Comparison of ENCODE assay signal across 34 cellular contexts in genomic region chr1:196902344-196902743, GRCh38. TPM values are rescaled to one million over a fixed set of nuclear protein-coding genes. Genes with fewer than 3 reads are reported as not detected.
DNase-seq lines count a peak whose midpoint lies in the region; ATAC-seq, FAIRE-seq and TF ChIP-seq lines count a peak whose summit lies in the region.
"Had no signal": no experiment of that assay in that cellular context is flagged by ENCODE, and none has a peak within 500 bp of the region (broad histone marks: within the 10 kb centered on the region; RNA-seq: fewer than 3 reads in every experiment).

No MANE protein-coding gene starts in this region.

- H3K79me2 ChIP-seq in GM12878 (ENCODE audit: control insufficient read depth, insufficient read depth, low read length) (no peaks in the 10 kb centered on the region), neural progenitor cell (ENCODE audit: low read depth) (no peaks in the 10 kb centered on the region)
- H3K79me2 ChIP-seq: parathyroid adenoma had no signal

- no peaks in the 10 kb centered on the region for H4K20me1 ChIP-seq in GM12878 (ENCODE audit: control insufficient read depth, insufficient read depth)
- H4K20me1 ChIP-seq in neural progenitor cell (ENCODE audit: low read depth) = no peaks in the 10 kb centered on the region

- no peaks in the 10 kb centered on the region for H3K4me1 Mint-ChIP-seq in HFFc6 (ENCODE audit: low read depth)
- H3K4me1 Mint-ChIP-seq in neural progenitor cell = no peaks in the 10 kb centered on the region
- H3K4me1 Mint-ChIP-seq: CD4-positive, CD25-positive, alpha-beta regulatory T cell; IgD-negative memory B cell; stimulated activated naive B cell treated with anti-CD40 and anti-IgM and Interleukin-4, amounts not matched to agents 10 μg/mL and 1 μg/mL and 100 μg/mL, for 72 hours had no signal

- SMC1A ChIA-PET in GM12878 (lab: Charles Lee; ENCODE audit: uncharacterized antibody, unreplicated experiment) = no interaction called here

- TF ChIP-seq RAD21 in GM12878 (IDR thresholded peaks at IDR 0.05; ENCODE audit: insufficient read depth, low read depth, low read length) = no peak

- RAD21 ChIA-PET in GM12878 (lab: Charles Lee; ENCODE audit: unreplicated experiment) = no interaction called here

- H3K36me3 Mint-ChIP-seq in HFFc6 (ENCODE audit: low read depth) (no peaks in the 10 kb centered on the region), neural progenitor cell (no peaks in the 10 kb centered on the region)
- H3K36me3 Mint-ChIP-seq: activated naive CD4-positive, alpha-beta T cell treated with anti-CD3 and anti-CD28 coated beads, Interleukin-2, amount 50 U/mL, for 72 hours; CD4-positive, CD25-positive, alpha-beta regulatory T cell; IgD-negative memory B cell; stimulated activated naive B cell treated with anti-CD40 and anti-IgM and Interleukin-4, amounts not matched to agents 10 μg/mL and 1 μg/mL and 100 μg/mL, for 72 hours had no signal

- H3K4me2 ChIP-seq in GM12878 (ENCODE audit: control insufficient read depth, insufficient read depth) (no peak overlapping the region), neural progenitor cell (no peak overlapping the region)

- no peak for FAIRE-seq in GM12878 (lab: Jason Lieb, UNC)
- FAIRE-seq: GM12891 had no signal

- H3K27ac Mint-ChIP-seq in HFFc6 = no peak overlapping the region
- no peak overlapping the region for H3K27ac Mint-ChIP-seq in neural progenitor cell
- H3K27ac Mint-ChIP-seq: activated naive CD4-positive, alpha-beta T cell treated with anti-CD3 and anti-CD28 coated beads, Interleukin-2, amount 50 U/mL, for 72 hours; CD4-positive, CD25-positive, alpha-beta regulatory T cell; stimulated activated naive B cell treated with anti-CD40 and anti-IgM and Interleukin-4, amounts not matched to agents 10 μg/mL and 1 μg/mL and 100 μg/mL, for 72 hours had no signal

- H3K27ac ChIP-seq in GM12878 (ENCODE audit: control insufficient read depth, insufficient read depth) (no peak overlapping the region), neural progenitor cell (no peak overlapping the region), upper lobe of right lung (no peak overlapping the region)
- H3K27ac ChIP-seq: brain microvascular endothelial cell, gastroesophageal sphincter, parathyroid adenoma, skin epidermis, VCaP had no signal

- H3K27me3 ChIP-seq in GM12878 (replicated peaks in 1 of 2; ENCODE audit: control insufficient read depth in 2 of 2, insufficient read depth in 2 of 2, low read length in 1 of 2) (0 out of 4 replicates have a peak, but pooled peaks cover 0 to under 1% of the 10 kb centered on the region in 2 experiments), neural progenitor cell (no peaks in the 10 kb centered on the region), upper lobe of right lung (peaks cover 5% of the 10 kb centered on the region)
- H3K27me3 ChIP-seq: brain microvascular endothelial cell had no signal

- DNase-seq in DMS 273 (lab: John Stamatoyannopoulos, UW; ENCODE audit: unreplicated experiment) (peak; percentile 22), DMS 273 treated with DMSO at 0.1 percent for 48 hours (lab: John Stamatoyannopoulos, UW) (no peak), HFFc6 (no peak), GM12878 (ENCODE audit: low read depth, low spot score) (no peak), neural progenitor cell (ENCODE audit: low spot score) (no peak), NCI-H510A treated with DMSO at 0.1 percent for 48 hours (lab: John Stamatoyannopoulos, UW) (no peak), upper lobe of right lung (no peak)
- DNase-seq: 8988T; activated CD4-positive, alpha-beta T cell treated with anti-CD3 and anti-CD28 coated beads for 48 hours; activated effector memory CD4-positive, alpha-beta T cell treated with Interleukin-2 at 50 U/mL for 16 hours; amygdala; brain microvascular endothelial cell; CD4-positive, CD25-positive, alpha-beta regulatory T cell; cerebellar nuclear complex; H7; hippocampal formation; NCI-H1092; NCI-H1694; NCI-H524 treated with DMSO at 0.1 percent for 48 hours; Right ventricle myocardium superior; stimulated activated naive B cell treated with anti-CD40 and anti-IgM and Interleukin-4, amounts not matched to agents 10 μg/mL and 1 μg/mL and 100 μg/mL, for 72 hours; substantia nigra had no signal

- no peak overlapping the region for H3K9ac ChIP-seq in GM12878 (ENCODE audit: control insufficient read depth, insufficient read depth, low read length)
- no peak overlapping the region for H3K9ac ChIP-seq in neural progenitor cell
- H3K9ac ChIP-seq: parathyroid adenoma had no signal

- H3K9me3 ChIP-seq in GM12878 (replicated peaks; ENCODE audit: control insufficient read depth, insufficient read depth, low read length) (no peaks in the 10 kb centered on the region), neural progenitor cell (ENCODE audit: low read depth) (no peaks in the 10 kb centered on the region), upper lobe of right lung (no peaks in the 10 kb centered on the region)
- H3K9me3 ChIP-seq: gastroesophageal sphincter had no signal

- CTCF ChIA-PET in GM12878 (lab: Yijun Ruan, JAX) = no interaction called here

- intact Hi-C loops in GM12878 (cut with micrococcal nuclease; ENCODE audit: unreplicated experiment) (no loop called here), upper lobe of right lung (cut with DNase I) (no loop called here)

- ATAC-seq in GM12878 (peak; percentile 31; the same call in 1 of the 3 replicates), HG03097 (IDR thresholded peaks at IDR 0.05; ENCODE audit: low FRiP score, unreplicated experiment) (no peak), upper lobe of right lung (no peak)
- ATAC-seq: activated naive CD4-positive, alpha-beta T cell treated with anti-CD3 and anti-CD28 coated beads, Interleukin-2, amount 50 U/mL, for 72 hours; gastroesophageal sphincter; stimulated activated naive B cell treated with anti-CD40 and anti-IgM and Interleukin-4, amounts not matched to agents 10 μg/mL and 1 μg/mL and 100 μg/mL, for 72 hours had no signal

- H3K27me3 Mint-ChIP-seq in HFFc6 (ENCODE audit: insufficient read depth) = peaks cover 2% of the 10 kb centered on the region
- H3K27me3 Mint-ChIP-seq in neural progenitor cell (ENCODE audit: insufficient read depth, low read depth) = no peaks in the 10 kb centered on the region

- no peaks in the 10 kb centered on the region for H3F3A ChIP-seq in neural progenitor cell (ENCODE audit: low read depth)

- H3K9me3 Mint-ChIP-seq in HFFc6 (no peaks in the 10 kb centered on the region), neural progenitor cell (no peaks in the 10 kb centered on the region)
- H3K9me3 Mint-ChIP-seq: activated naive CD4-positive, alpha-beta T cell treated with anti-CD3 and anti-CD28 coated beads, Interleukin-2, amount 50 U/mL, for 72 hours had no signal

- H3K36me3 ChIP-seq in GM12878 (ENCODE audit: control insufficient read depth in 2 of 2, insufficient read depth in 2 of 2, low read length in 1 of 2) (no peaks in the 10 kb centered on the region), neural progenitor cell (no peaks in the 10 kb centered on the region), upper lobe of right lung (no peaks in the 10 kb centered on the region)
- H3K36me3 ChIP-seq: brain microvascular endothelial cell, gastroesophageal sphincter had no signal

- no TSS peak for BruUV-seq in GM12878 (replicated peaks; lab: Mats Ljungman, UMichigan)

- 30% methylated on average over 2 of the region's 2 CpGs for WGBS in GM12878 (ENCODE audit: insufficient coverage, insufficient replicate concordance, low lambda C conversion rate, missing lambda C conversion rate)

- H2AFZ ChIP-seq in GM12878 (ENCODE audit: control insufficient read depth, low read depth, low read length) (no peak overlapping the region), neural progenitor cell (replicated peaks) (no peak overlapping the region)
- H2AFZ ChIP-seq: parathyroid adenoma had no signal

- H3K4me3 Mint-ChIP-seq in HFFc6 (no peak overlapping the region), neural progenitor cell (no peak overlapping the region)
- H3K4me3 Mint-ChIP-seq: CD4-positive, CD25-positive, alpha-beta regulatory T cell; IgD-negative memory B cell; stimulated activated naive B cell treated with anti-CD40 and anti-IgM and Interleukin-4, amounts not matched to agents 10 μg/mL and 1 μg/mL and 100 μg/mL, for 72 hours had no signal

- H3K4me1 ChIP-seq in GM12878 (ENCODE audit: control insufficient read depth, insufficient read depth, low read length) (no peaks in the 10 kb centered on the region), neural progenitor cell (no peaks in the 10 kb centered on the region), upper lobe of right lung (no peaks in the 10 kb centered on the region)
- H3K4me1 ChIP-seq: gastroesophageal sphincter, parathyroid adenoma had no signal

- no peak for TF ChIP-seq POLR2A in GM12878 (IDR thresholded peaks at IDR 0.05; ENCODE audit: low read depth, low read length)

- no peak for TF ChIP-seq EP300 in GM12878 (IDR thresholded peaks at IDR 0.05; ENCODE audit: borderline replicate concordance in 1 of 2, control insufficient read depth in 1 of 2, low read depth in 2 of 2, low read length in 2 of 2)

- TF ChIP-seq CTCF in HFFc6 (IDR thresholded peaks at IDR 0.05) = peak; percentile 31
- no peak for TF ChIP-seq CTCF in GM12878 (IDR thresholded peaks at IDR 0.05 in 2 of 3, conservative IDR thresholded peaks at IDR 0.05 in 1 of 3; ENCODE audit: control insufficient read depth in 2 of 3, extremely low read depth in 1 of 3, insufficient read depth in 1 of 3, low read depth in 3 of 3, low read length in 3 of 3)
- TF ChIP-seq CTCF in neural progenitor cell (IDR thresholded peaks at IDR 0.05) = peak; percentile 19
- no peak for TF ChIP-seq CTCF in upper lobe of right lung (IDR thresholded peaks at IDR 0.05)

- H3K4me3 ChIP-seq in GM12878 (no peak overlapping the region), neural progenitor cell (no peak overlapping the region), upper lobe of right lung (no peak overlapping the region)
- H3K4me3 ChIP-seq: gastroesophageal sphincter, skin epidermis had no signal

- POLR2A ChIA-PET in GM12878 (lab: Charles Lee) = no interaction called here

- in situ Hi-C loops in GM12878 (cut with MboI) = no loop called here

RNA-seq across cellular contexts. Expression of gene CFHR4, which starts 14.5 kb away (rescaled TPM):
- total RNA-seq in HFFc6 (2021; fragmentation: NEBNext Ultra II Directional; extraction: Animal tissue kit (Norgen Biotek cat#: 25700)) = not detected
- total RNA-seq in GM12878 (2013; cell fraction: nucleolus; rRNA removed) = not detected in 2 replicates
- total RNA-seq in GM12878 (2014; rRNA removed) (not detected in 2 replicates), GM12878 (2014; rRNA removed; fragmentation: Illumina TruSeq; extraction: Trizol) (not detected in 2 replicates), GM12878 (2021) (not detected in 2 replicates), neural progenitor cell (ENCODE audit: low replicate concordance) (not detected in 2 replicates), upper lobe of right lung (not detected)
- not detected for polyA plus RNA-seq in GM12878 (2011; ENCODE audit: low read depth)
- polyA plus RNA-seq in GM12878 (2011; rRNA removed) (not detected in 2 replicates), GM12878 (2014; fragmentation: Illumina TruSeq; extraction: Trizol) (not detected in 2 replicates), GM12878 (2014; fragmentation: Nextera tagmentation; extraction: Ambion mirVana) (not detected), GM12878 (2014; rRNA removed) (not detected in 2 replicates), GM12878 (2016; fragmentation: Nextera tagmentation; extraction: Ambion mirVana) (not detected)
- not detected in 2 replicates for polyA plus RNA-seq in GM12878 (2011; cell fraction: cytosol; rRNA removed)
- not detected in 2 replicates for polyA plus RNA-seq in GM12878 (2011; cell fraction: nucleus; rRNA removed)
- polyA plus RNA-seq in GM12878 (2012) = not detected in 2 replicates
- polyA minus RNA-seq in GM12878 (2011; rRNA and poly(A)+ RNA removed) = not detected in 2 replicates
- polyA minus RNA-seq in GM12878 (2011; cell fraction: cytosol; rRNA and poly(A)+ RNA removed) = not detected in 2 replicates
- not detected in 2 replicates for polyA minus RNA-seq in GM12878 (2011; cell fraction: nucleus; rRNA and poly(A)+ RNA removed)
- total RNA-seq: activated CD8-positive, alpha-beta memory T cell treated with anti-CD3 and anti-CD28 coated beads for 36 hours; activated naive CD4-positive, alpha-beta T cell treated with anti-CD3 and anti-CD28 coated beads, Interleukin-2, amount 50 U/mL, for 72 hours; CD4-positive, CD25-positive, alpha-beta regulatory T cell; gastroesophageal sphincter; H7; HT-29; Right ventricle myocardium superior; ureter had no signal
- polyA plus RNA-seq: CD4-positive, CD25-positive, alpha-beta regulatory T cell; IgD-negative memory B cell; neural cell had no signal

RNA-seq across cellular contexts. Expression of gene CFHR2, which starts 41.2 kb away (rescaled TPM):
- not detected for total RNA-seq in HFFc6 (2021; fragmentation: NEBNext Ultra II Directional; extraction: Animal tissue kit (Norgen Biotek cat#: 25700))
- total RNA-seq in GM12878 (2013; cell fraction: nucleolus; rRNA removed) = not detected in 2 replicates
- total RNA-seq in GM12878 (2014; rRNA removed) (not detected in 2 replicates), GM12878 (2014; rRNA removed; fragmentation: Illumina TruSeq; extraction: Trizol) (not detected in 2 replicates), GM12878 (2021) (not detected in 2 replicates), neural progenitor cell (ENCODE audit: low replicate concordance) (not detected in 2 replicates), upper lobe of right lung (not detected)
- not detected for polyA plus RNA-seq in GM12878 (2011; ENCODE audit: low read depth)
- polyA plus RNA-seq in GM12878 (2011; rRNA removed) (not detected in 2 replicates), GM12878 (2014; fragmentation: Illumina TruSeq; extraction: Trizol) (not detected in 2 replicates), GM12878 (2014; fragmentation: Nextera tagmentation; extraction: Ambion mirVana) (not detected), GM12878 (2014; rRNA removed) (not detected in 2 replicates), GM12878 (2016; fragmentation: Nextera tagmentation; extraction: Ambion mirVana) (not detected)
- polyA plus RNA-seq in GM12878 (2011; cell fraction: cytosol; rRNA removed) = not detected in 2 replicates
- not detected in 2 replicates for polyA plus RNA-seq in GM12878 (2011; cell fraction: nucleus; rRNA removed)
- polyA plus RNA-seq in GM12878 (2012) = not detected in 2 replicates
- polyA minus RNA-seq in GM12878 (2011; rRNA and poly(A)+ RNA removed) = not detected in 2 replicates
- polyA minus RNA-seq in GM12878 (2011; cell fraction: cytosol; rRNA and poly(A)+ RNA removed) = not detected in 2 replicates
- not detected in 2 replicates for polyA minus RNA-seq in GM12878 (2011; cell fraction: nucleus; rRNA and poly(A)+ RNA removed)
- total RNA-seq: activated CD8-positive, alpha-beta memory T cell treated with anti-CD3 and anti-CD28 coated beads for 36 hours; activated naive CD4-positive, alpha-beta T cell treated with anti-CD3 and anti-CD28 coated beads, Interleukin-2, amount 50 U/mL, for 72 hours; CD4-positive, CD25-positive, alpha-beta regulatory T cell; gastroesophageal sphincter; H7; HT-29; Right ventricle myocardium superior; ureter had no signal
- polyA plus RNA-seq: CD4-positive, CD25-positive, alpha-beta regulatory T cell; IgD-negative memory B cell; neural cell had no signal

Comparison
In these comparisons a context has a peak if more than half of its experiments do, and no peak if none do; other contexts are left out.
1. CTCF ChIP-seq: peak in HFFc6 (single experiment) and neural progenitor cell (single experiment); none in GM12878 (0 of 3) and upper lobe of right lung (single experiment).